27 cellular contexts compared by ENCODE assay signal in the genomic region with DNA sequence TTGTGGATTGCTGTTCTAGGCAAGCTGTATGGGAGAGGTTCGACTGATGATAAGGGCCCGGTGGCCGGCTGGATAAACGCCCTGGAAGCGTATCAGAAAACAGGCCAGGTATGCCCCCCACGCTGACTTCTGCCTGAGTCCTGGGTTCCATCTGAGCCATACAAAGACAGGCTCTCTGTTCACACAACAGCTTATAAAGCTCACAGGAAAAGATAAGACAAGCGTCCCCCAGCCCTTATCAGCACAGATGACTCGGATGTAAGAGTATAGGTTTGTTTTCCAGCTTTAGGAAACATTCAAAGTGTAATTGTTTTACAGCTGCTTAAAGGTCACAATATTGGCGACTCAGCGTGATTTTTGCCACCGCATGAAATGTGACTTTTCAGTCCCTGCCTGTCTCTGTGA. TPM values are rescaled to one million over a fixed set of nuclear protein-coding genes. Genes with fewer than 3 reads are reported as not detected.
A peak's percentile ranks its signal among the peaks of the same experiment; 100 is the strongest.
DNase-seq lines count a peak whose midpoint lies in the region; ATAC-seq lines count a peak whose summit lies in the region.
"Had no signal": no experiment of that assay in that cellular context is flagged by ENCODE, and none has a peak within 500 bp of the region (broad histone marks: within the 10 kb centered on the region; RNA-seq: fewer than 3 reads in every experiment).

No MANE protein-coding gene starts in this region.

- H3K9me3 Mint-ChIP-seq in activated naive CD4-positive, alpha-beta T cell treated with anti-CD3 and anti-CD28 coated beads, Interleukin-2, amount 50 U/mL, for 72 hours, result no peaks in the 10 kb centered on the region
- H3K9me3 Mint-ChIP-seq: activated naive CD8-positive, alpha-beta T cell treated with anti-CD3 and anti-CD28 coated beads, Interleukin-2, amount 50 U/mL, for 24 hours; CD8-positive, alpha-beta memory T cell had no signal

- peak in 1 of 2 donors; percentile 23 for DNase-seq in activated naive CD4-positive, alpha-beta T cell treated with anti-CD3 and anti-CD28 coated beads, Interleukin-2, amount 50 U/mL, for 72 hours (ENCODE audit: low spot score in 2 of 2)
- DNase-seq in activated naive CD4-positive, alpha-beta T cell treated with Interleukin-2 at 50 U/mL for 16 hours, result no peak
- DNase-seq in left lobe of liver (ENCODE audit: low spot score) (peak; percentile 29), ACHN (no peak), DMS153 (lab: John Stamatoyannopoulos, UW) (no peak), LoVo (ENCODE audit: low spot score) (no peak)
- DNase-seq: activated effector memory CD4-positive, alpha-beta T cell treated with Interleukin-2 at 50 U/mL for 16 hours; activated naive CD8-positive, alpha-beta T cell treated with anti-CD3 and anti-CD28 coated beads, Interleukin-2, amount 50 U/mL, for 24 hours; activated T-cell treated with anti-CD3 and anti-CD28 coated beads for 4 hours; CD8-positive, alpha-beta memory T cell; DMS79; effector CD4-positive, alpha-beta T cell; MV-4-11; NCI-H1436 treated with DMSO at 0.1 percent for 48 hours; NCI-H2107; NCI-H748 treated with DMSO at 0.1 percent for 48 hours; stimulated activated naive CD4-positive, alpha-beta T cell treated with Interleukin-2 at 50 U/mL for 16 hours; T-helper 1 cell had no signal

- H3K36me3 Mint-ChIP-seq in activated naive CD4-positive, alpha-beta T cell treated with anti-CD3 and anti-CD28 coated beads, Interleukin-2, amount 50 U/mL, for 72 hours, result peaks cover 16 to 27% of the 10 kb centered on the region in 2 donors

- in situ Hi-C loops in ACHN (cut with HindIII; ENCODE audit: low pct_ligation_motif_present, low pct_unique_long_range_greater_than_20kb, low sequenced_read_pairs), result no loop called here

- peak overlapping the region; percentile 44 for H3K27ac ChIP-seq in cingulate gyrus (ENCODE audit: low read depth, low read length)
- H3K27ac ChIP-seq in temporal lobe (ENCODE audit: low read depth, low read length), result peak overlapping the region; percentile 81
- H3K27ac ChIP-seq: SJSA1 had no signal

- ATAC-seq in activated naive CD4-positive, alpha-beta T cell treated with anti-CD3 and anti-CD28 coated beads, Interleukin-2, amount 50 U/mL, for 72 hours, result no peak
- ATAC-seq in left lobe of liver, result no peak
- ATAC-seq: activated naive CD8-positive, alpha-beta T cell treated with anti-CD3 and anti-CD28 coated beads, Interleukin-2, amount 50 U/mL, for 24 hours had no signal

- H3K27ac Mint-ChIP-seq in activated naive CD4-positive, alpha-beta T cell treated with anti-CD3 and anti-CD28 coated beads, Interleukin-2, amount 50 U/mL, for 72 hours, result peak overlapping the region; percentile 29 to 34
- H3K27ac Mint-ChIP-seq: activated naive CD8-positive, alpha-beta T cell treated with anti-CD3 and anti-CD28 coated beads, Interleukin-2, amount 50 U/mL, for 24 hours; B cell had no signal

RNA-seq across cellular contexts. Expression of a gene that starts 12.7 kb away (rescaled TPM):
- 100 to 1,000 TPM; 125 to 133 TPM for total RNA-seq in activated naive CD4-positive, alpha-beta T cell treated with anti-CD3 and anti-CD28 coated beads, Interleukin-2, amount 50 U/mL, for 72 hours
- total RNA-seq in left lobe of liver (243 TPM), temporal lobe (35.7 TPM)

RNA-seq across cellular contexts. Expression of a gene that starts 25.5 kb away (rescaled TPM):
- under 1 TPM in 1 of 2 donors, not detected in 1; 0.32 TPM for total RNA-seq in activated naive CD4-positive, alpha-beta T cell treated with anti-CD3 and anti-CD28 coated beads, Interleukin-2, amount 50 U/mL, for 72 hours
- total RNA-seq in left lobe of liver (66.3 TPM), temporal lobe (0.49 TPM)
- total RNA-seq: A172, fibroblast of villous mesenchyme, H7, HT-29, SJSA1 had no signal

RNA-seq across cellular contexts. Expression of a gene that starts 51.7 kb away (rescaled TPM):
- total RNA-seq in activated naive CD4-positive, alpha-beta T cell treated with anti-CD3 and anti-CD28 coated beads, Interleukin-2, amount 50 U/mL, for 72 hours, result not detected
- total RNA-seq in left lobe of liver, result not detected
- total RNA-seq in temporal lobe, result 5.2 TPM
- total RNA-seq: A172; B cell; CD8-positive, alpha-beta memory T cell; fibroblast of villous mesenchyme; H7; HT-29; posterior vena cava; SJSA1 had no signal

Comparison
In these comparisons a context has a peak if more than half of its experiments do, and no peak if none do; other contexts are left out.
1. RNA of a gene that starts 25.5 kb away (total RNA-seq): 66.3 TPM in left lobe of liver (single experiment); 0.49 TPM in temporal lobe (single experiment) and 0.32 TPM in activated naive CD4-positive, alpha-beta T cell treated with anti-CD3 and anti-CD28 coated beads, Interleukin-2, amount 50 U/mL, for 72 hours; every median in the first group is over 10 times any median in the second.